In the genomic region with DNA sequence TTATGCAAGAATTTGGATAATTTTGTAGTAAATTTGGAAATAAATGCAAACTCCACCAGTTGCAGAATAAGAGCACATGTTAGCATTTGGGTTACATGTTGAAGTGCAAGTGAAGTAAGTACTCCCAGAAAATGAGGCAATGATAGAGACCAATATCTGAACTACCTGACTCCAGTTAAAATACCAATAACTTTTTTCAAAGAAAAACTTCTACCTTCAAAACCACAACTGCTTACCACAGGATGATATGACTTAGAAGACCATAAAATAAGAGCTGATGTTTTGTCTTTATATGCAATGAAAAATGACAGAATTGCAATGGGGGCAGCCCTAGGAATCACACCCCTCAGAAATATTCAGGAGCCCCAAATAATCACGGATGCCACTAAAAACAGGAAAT, we compare ENCODE assay signal across 10 cellular contexts.
"Had no signal": no experiment of that assay in that cellular context is flagged by ENCODE, and none has a peak within 500 bp of the region (broad histone marks: within the 10 kb centered on the region; RNA-seq: fewer than 3 reads in every experiment).

No MANE protein-coding gene starts in this region.

- ATAC-seq: HCT116, HepG2 had no signal

- H3K4me3 ChIP-seq: GM23248, HAP-1 had no signal

- H3K4me1 ChIP-seq: HAP-1 had no signal

- H3K27me3 Mint-ChIP-seq: IgD-negative memory B cell had no signal

- H3K9me3 ChIP-seq: HAP-1 had no signal

- H3K4me3 Mint-ChIP-seq: HFFc6, IgD-negative memory B cell had no signal

- H3K27ac Mint-ChIP-seq: HFFc6, IgD-negative memory B cell had no signal

- DNase-seq: GM23248, GOT3, H7, HFFc6, KBM-7 had no signal

- H3K27ac ChIP-seq: GM23248, HL-60 had no signal

- H3K36me3 ChIP-seq: HAP-1 had no signal

- H3K4me1 Mint-ChIP-seq: IgD-negative memory B cell had no signal
